In genomic region chr7:47491637-47492036, GRCh38 we compare ENCODE assay signal across 1 cellular context.
TF ChIP-seq lines count a peak whose summit lies in the region.

No MANE protein-coding gene starts in this region.

TF ChIP-seq in IMR-90, 13 proteins besides CTCF, POLR2A, EP300 and RAD21 (continued from another document):
- TF ChIP-seq USF2 (IDR thresholded peaks at IDR 0.05; ENCODE audit: low read depth, low read length) (no peak), CHD1 (IDR thresholded peaks at IDR 0.05; ENCODE audit: low read depth, low read length) (no peak), FOS (IDR thresholded peaks at IDR 0.05; ENCODE audit: low read depth, low read length) (no peak), MXI1 (IDR thresholded peaks at IDR 0.05; ENCODE audit: borderline replicate concordance, low read depth, low read length) (no peak), NFE2L2 (IDR thresholded peaks at IDR 0.05; ENCODE audit: low read depth, low read length) (no peak), CEBPB (IDR thresholded peaks at IDR 0.05; ENCODE audit: low read depth, low read length) (no peak), MAFK (IDR thresholded peaks at IDR 0.05; ENCODE audit: low read depth, low read length) (no peak), SMC3 (IDR thresholded peaks at IDR 0.05; ENCODE audit: low read depth, low read length) (no peak), MAZ (IDR thresholded peaks at IDR 0.05; ENCODE audit: borderline replicate concordance, low read depth, low read length) (no peak), ELK1 (IDR thresholded peaks at IDR 0.05; ENCODE audit: borderline replicate concordance, low read depth, low read length) (no peak), RCOR1 (IDR thresholded peaks at IDR 0.05; ENCODE audit: insufficient replicate concordance, low read length) (no peak)
